In genomic region chr6:156686429-156686939, GRCh38 we compare ENCODE assay signal across 1 cellular context.
TF ChIP-seq lines count a peak whose summit lies in the region.

No MANE protein-coding gene starts in this region.

TF ChIP-seq in K562, 482 proteins besides CTCF, POLR2A, EP300 and RAD21 (continued from another document and continues in another):
- TF ChIP-seq GMEB1 (CRISPR knock-in tag; IDR thresholded peaks at IDR 0.05) (no peak), MTA2 (IDR thresholded peaks at IDR 0.05; ENCODE audit: low read depth) (0 out of 2 replicates have a peak, but pooled peaks have one; percentile 48), XRCC5 (IDR thresholded peaks at IDR 0.05; ENCODE audit: low read depth, low read length) (0 out of 2 replicates have a peak, but pooled peaks have one; percentile 10), ATF6 (CRISPR knock-in tag; IDR thresholded peaks at IDR 0.05) (no peak), TFAP4 (CRISPR knock-in tag; IDR thresholded peaks at IDR 0.05; ENCODE audit: borderline replicate concordance) (no peak; the same call in 1 of the 2 replicates), ARID2 (IDR thresholded peaks at IDR 0.05) (0 out of 2 replicates have a peak, but pooled peaks have one; percentile 39), RBM25 (IDR thresholded peaks at IDR 0.05; ENCODE audit: low read depth, low read length, severe bottlenecking) (no peak), ARID1B (IDR thresholded peaks at IDR 0.05) (0 out of 2 replicates have a peak, but pooled peaks have one; percentile 13), XRCC4 (IDR thresholded peaks at IDR 0.05; ENCODE audit: extremely low read depth, insufficient read depth, insufficient read length) (no peak), MEIS2 (IDR thresholded peaks at IDR 0.05; ENCODE audit: partially characterized antibody) (no peak), TEAD1 (CRISPR knock-in tag; IDR thresholded peaks at IDR 0.05) (no peak), TAF1 (IDR thresholded peaks at IDR 0.05; ENCODE audit: control insufficient read depth, extremely low read depth, insufficient read depth, low read length, severe bottlenecking) (no peak), NFE2L1 (tag; IDR thresholded peaks at IDR 0.05; ENCODE audit: borderline replicate concordance, low read depth) (no peak), E2F3 (CRISPR knock-in tag; IDR thresholded peaks at IDR 0.05) (no peak), ZBTB43 (CRISPR knock-in tag; IDR thresholded peaks at IDR 0.05) (no peak), DNMT1 (IDR thresholded peaks at IDR 0.05) (no peak), HMG20B (CRISPR knock-in tag; IDR thresholded peaks at IDR 0.05) (no peak), TFAM (CRISPR knock-in tag; conservative IDR thresholded peaks at IDR 0.05) (no peak), ETS2 (tag; IDR thresholded peaks at IDR 0.05; ENCODE audit: borderline replicate concordance, poor library complexity, severe bottlenecking) (no peak), MECOM (CRISPR knock-in tag; IDR thresholded peaks at IDR 0.05) (0 out of 2 replicates have a peak, but pooled peaks have one; percentile 53), ZNF609 (CRISPR knock-in tag; IDR thresholded peaks at IDR 0.05; ENCODE audit: borderline replicate concordance) (no peak), VEZF1 (CRISPR knock-in tag; IDR thresholded peaks at IDR 0.05) (0 out of 2 replicates have a peak, but pooled peaks have one; percentile 5), CGGBP1 (CRISPR knock-in tag; IDR thresholded peaks at IDR 0.05) (no peak), DEAF1 (CRISPR knock-in tag; IDR thresholded peaks at IDR 0.05) (peak; percentile 55), PKNOX1 (IDR thresholded peaks at IDR 0.05) (no peak), FOXK2 (conservative IDR thresholded peaks at IDR 0.05 in 1 of 2, IDR thresholded peaks at IDR 0.05 in 1 of 2; ENCODE audit: low read depth in 2 of 2) (no peak; a peak in 1 of 4 replicates), ZNF398 (CRISPR knock-in tag; IDR thresholded peaks at IDR 0.05) (no peak), ZNF449 (CRISPR knock-in tag; IDR thresholded peaks at IDR 0.05) (peak; percentile 21; the same call in 1 of the 2 replicates), POLR2G (IDR thresholded peaks at IDR 0.05; ENCODE audit: low read depth, low read length) (no peak), ZNF766 (CRISPR knock-in tag; conservative IDR thresholded peaks at IDR 0.05) (no peak; the same call in 1 of the 2 replicates), ESRRA (IDR thresholded peaks at IDR 0.05; ENCODE audit: borderline replicate concordance, low read depth) (no peak), PCBP1 (IDR thresholded peaks at IDR 0.05; ENCODE audit: low read depth, low read length, poor library complexity, severe bottlenecking) (no peak), MLLT1 (IDR thresholded peaks at IDR 0.05) (peak; percentile 26 to 69; a peak in 1 of 4 replicates), FOS (IDR thresholded peaks at IDR 0.05; ENCODE audit: extremely low read depth, insufficient read length) (no peak), DDX20 (tag; IDR thresholded peaks at IDR 0.05; ENCODE audit: low read depth) (no peak), PHB (CRISPR knock-in tag; IDR thresholded peaks at IDR 0.05) (no peak)
